In the genomic region with DNA sequence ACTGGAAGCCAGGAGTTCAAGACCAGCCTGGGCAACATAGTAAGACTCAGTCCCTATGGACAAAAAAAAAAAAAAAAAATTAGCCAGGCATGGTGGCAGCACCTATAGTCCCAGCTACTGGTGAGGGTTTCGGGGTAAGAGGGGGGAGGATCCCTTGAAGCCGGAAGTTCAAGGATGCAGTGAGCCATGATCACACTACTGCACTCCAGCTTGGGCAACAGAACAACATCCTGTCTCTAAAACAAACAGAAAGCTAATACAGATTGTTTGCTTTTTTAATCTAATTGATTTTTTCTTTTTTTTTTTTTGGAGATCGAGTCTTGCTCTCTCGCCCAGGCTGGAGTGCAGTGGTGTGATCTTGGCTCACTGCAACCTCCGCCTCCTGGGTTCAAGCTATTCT, we compare ENCODE assay signal across 7 cellular contexts.
"Had no signal": no experiment of that assay in that cellular context is flagged by ENCODE, and none has a peak within 500 bp of the region (broad histone marks: within the 10 kb centered on the region; RNA-seq: fewer than 3 reads in every experiment).

No MANE protein-coding gene starts in this region.

- FAIRE-seq: TTC549 had no signal

- H3K27me3 ChIP-seq: brain microvascular endothelial cell had no signal

- H3K36me3 Mint-ChIP-seq: type B pancreatic cell had no signal

- H3K36me3 ChIP-seq: brain microvascular endothelial cell had no signal

- DNase-seq: activated gamma-delta T cell, endodermal cell had no signal

- H3K9me3 Mint-ChIP-seq: endodermal cell; naive thymus-derived CD4-positive, alpha-beta T cell; type B pancreatic cell had no signal

- H3K27ac ChIP-seq: brain microvascular endothelial cell had no signal

- H3K27me3 Mint-ChIP-seq: activated naive CD8-positive, alpha-beta T cell; type B pancreatic cell had no signal
